12 cellular contexts compared by ENCODE assay signal in the genomic region with DNA sequence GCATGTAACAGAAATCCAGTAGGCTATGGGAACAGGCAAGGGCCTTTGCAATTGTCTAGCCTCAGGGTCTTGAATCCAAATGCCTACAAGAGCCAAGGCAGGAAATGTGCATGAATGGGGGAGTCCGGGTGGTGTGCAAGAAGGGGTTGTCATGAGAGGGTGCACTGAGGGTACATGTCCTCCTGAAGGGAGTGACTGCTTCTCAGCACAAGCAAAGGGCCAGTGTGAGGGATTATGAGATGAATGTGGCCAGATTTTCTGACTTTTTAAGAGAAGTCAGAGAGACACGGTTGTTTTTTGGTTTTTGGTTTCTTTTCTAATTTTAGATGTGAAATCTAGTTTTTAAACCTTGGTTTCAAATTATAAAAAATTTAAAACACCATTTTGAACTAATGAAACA.
DNase-seq lines count a peak whose midpoint lies in the region; ATAC-seq, FAIRE-seq and TF ChIP-seq lines count a peak whose summit lies in the region.
"Had no signal": no experiment of that assay in that cellular context is flagged by ENCODE, and none has a peak within 500 bp of the region (broad histone marks: within the 10 kb centered on the region; RNA-seq: fewer than 3 reads in every experiment).

No MANE protein-coding gene starts in this region.

- peak; percentile 83 for FAIRE-seq in GM12891 (lab: Jason Lieb, UNC)

- no peak overlapping the region for H3K4me3 Mint-ChIP-seq in MCF 10A (ENCODE audit: unreplicated experiment)

- intact Hi-C loops in MCF 10A (cut with micrococcal nuclease): loop anchor here (5.0 kb wide), 1 partner anchor 238 kb away; no protein-coding TSS in a partner anchor

- ATAC-seq in GM19395 (IDR thresholded peaks at IDR 0.05; ENCODE audit: unreplicated experiment): peak; percentile 73
- peak; percentile 67 for ATAC-seq in HG02678 (IDR thresholded peaks at IDR 0.05; ENCODE audit: unreplicated experiment)
- peak; percentile 78 for ATAC-seq in HG03442 (IDR thresholded peaks at IDR 0.05; ENCODE audit: unreplicated experiment)
- ATAC-seq in HG02970 (IDR thresholded peaks at IDR 0.05; ENCODE audit: low FRiP score, unreplicated experiment): no peak
- ATAC-seq: heart right ventricle had no signal

- H3K9me3 Mint-ChIP-seq in MCF 10A (ENCODE audit: unreplicated experiment): no peaks in the 10 kb centered on the region

- no peaks in the 10 kb centered on the region for H3K4me1 Mint-ChIP-seq in MCF 10A (ENCODE audit: insufficient read depth, unreplicated experiment)

- H3K27ac Mint-ChIP-seq in MCF 10A (ENCODE audit: low read depth, unreplicated experiment): no peak overlapping the region

- POLR2A ChIA-PET in MCF 10A (lab: Yijun Ruan, JAX): interaction anchor here (0.6 kb wide), 1 partner anchor 106 kb away, joined by 3 read pairs; no protein-coding TSS in a partner anchor

- no peaks in the 10 kb centered on the region for H3K36me3 Mint-ChIP-seq in MCF 10A (ENCODE audit: insufficient read depth, unreplicated experiment)

- no peak for DNase-seq in GM12891 (ENCODE audit: insufficient read length, low spot score)
- no peak for DNase-seq in occipital lobe (lab: John Stamatoyannopoulos, UW)
- DNase-seq in NCI-H446 treated with DMSO at 0.1 percent for 48 hours (lab: John Stamatoyannopoulos, UW): no peak
- no peak for DNase-seq in MCF 10A (ENCODE audit: unreplicated experiment)
- DNase-seq: heart right ventricle, NCI-H510A, SHP77 treated with DMSO at 0.1 percent for 48 hours, stomach had no signal

- no TSS peak for BruUV-seq in MCF 10A (replicated peaks; lab: Mats Ljungman, UMichigan)

- H3K27me3 Mint-ChIP-seq in MCF 10A (ENCODE audit: insufficient read depth, unreplicated experiment): no peaks in the 10 kb centered on the region

- TF ChIP-seq POLR2A in GM12891 (IDR thresholded peaks at IDR 0.05; ENCODE audit: low read depth, low read length): no peak

- no peak for TF ChIP-seq CTCF in MCF 10A (IDR thresholded peaks at IDR 0.05; ENCODE audit: unreplicated experiment)

- CTCF ChIA-PET in MCF 10A (lab: Yijun Ruan, JAX): interaction anchor here (0.6 to 0.7 kb wide), 3 partner anchors 20 to 1049 kb away, joined by 3 read pairs; no protein-coding TSS in a partner anchor

TF ChIP-seq in GM12891, 5 proteins besides CTCF, POLR2A, EP300 and RAD21:
- TF ChIP-seq PAX5 (IDR thresholded peaks at IDR 0.05; ENCODE audit: insufficient read depth, low read length, severe bottlenecking): no peak
- TF ChIP-seq TAF1 (IDR thresholded peaks at IDR 0.05; ENCODE audit: low read depth, low read length): no peak
- TF ChIP-seq POU2F2 (IDR thresholded peaks at IDR 0.05; ENCODE audit: low read depth, low read length): no peak
- TF ChIP-seq SPI1 (IDR thresholded peaks at IDR 0.05; ENCODE audit: low read depth, low read length): no peak
- no peak for TF ChIP-seq POLR2AphosphoS5 (IDR thresholded peaks at IDR 0.05; ENCODE audit: low read depth, low read length)
